Comparison of ENCODE assay signal across 18 cellular contexts in genomic region chr13:98234348-98234747, GRCh38. TPM values are rescaled to one million over a fixed set of nuclear protein-coding genes. Genes with fewer than 3 reads are reported as not detected.
DNase-seq lines count a peak whose midpoint lies in the region; ATAC-seq and TF ChIP-seq lines count a peak whose summit lies in the region.
"Had no signal": no experiment of that assay in that cellular context is flagged by ENCODE, and none has a peak within 500 bp of the region (broad histone marks: within the 10 kb centered on the region; RNA-seq: fewer than 3 reads in every experiment).

No MANE protein-coding gene starts in this region.

- H3K36me3 ChIP-seq in BLaER1 treated with 17β-estradiol and CSF1 and Interleukin-3, amounts not matched to agents 10 nM and 100 nM: peaks cover 10 to 36% (median 19%) of the 10 kb centered on the region in 11 experiments; a peak in 21 of 22 replicates

- H3K4me3 Mint-ChIP-seq in chondrocyte (ENCODE audit: unreplicated experiment) (no peak overlapping the region), mesothelial cell of epicardium (no peak overlapping the region), glutamatergic neuron (ENCODE audit: unreplicated experiment) (no peak overlapping the region)
- H3K4me3 Mint-ChIP-seq: B cell; CD4-positive, alpha-beta T cell; HFFc6; IgD-negative memory B cell had no signal

- H3K27ac ChIP-seq in BLaER1 treated with 17β-estradiol and CSF1 and Interleukin-3, amounts not matched to agents 10 nM and 100 nM: peak overlapping the region in 1 of 11 experiments; percentile 17; a peak in 2 of 22 replicates
- H3K27ac ChIP-seq: C4-2B, HL-60 had no signal

- H3K27me3 Mint-ChIP-seq in chondrocyte (ENCODE audit: low read depth): no peaks in the 10 kb centered on the region
- no peaks in the 10 kb centered on the region for H3K27me3 Mint-ChIP-seq in mesothelial cell of epicardium (ENCODE audit: low read depth)
- peaks cover 5% of the 10 kb centered on the region for H3K27me3 Mint-ChIP-seq in glutamatergic neuron (ENCODE audit: unreplicated experiment)

- H3K4me1 Mint-ChIP-seq in chondrocyte (ENCODE audit: low read depth) (peaks cover 89% of the 10 kb centered on the region), mesothelial cell of epicardium (peaks cover 56% of the 10 kb centered on the region), glutamatergic neuron (ENCODE audit: low read depth, unreplicated experiment) (peaks cover 22% of the 10 kb centered on the region)
- H3K4me1 Mint-ChIP-seq: B cell had no signal

- H3K9ac ChIP-seq in BLaER1 treated with 17β-estradiol and CSF1 and Interleukin-3, amounts not matched to agents 10 nM and 100 nM: no peak overlapping the region

- H3K27ac Mint-ChIP-seq in chondrocyte (ENCODE audit: unreplicated experiment) (peak overlapping the region; percentile 91), mesothelial cell of epicardium (peak overlapping the region; percentile 77), glutamatergic neuron (ENCODE audit: unreplicated experiment) (no peak overlapping the region)
- H3K27ac Mint-ChIP-seq: B cell; CD4-positive, alpha-beta T cell; IgD-negative memory B cell had no signal

- H3K36me3 Mint-ChIP-seq in chondrocyte (ENCODE audit: low read depth): peaks cover 2% of the 10 kb centered on the region
- H3K36me3 Mint-ChIP-seq in mesothelial cell of epicardium: peaks cover 18% of the 10 kb centered on the region
- peaks cover 8% of the 10 kb centered on the region for H3K36me3 Mint-ChIP-seq in glutamatergic neuron (ENCODE audit: unreplicated experiment)
- H3K36me3 Mint-ChIP-seq: IgD-negative memory B cell had no signal

- no peaks in the 10 kb centered on the region for H3K9me3 Mint-ChIP-seq in chondrocyte (ENCODE audit: low read depth)
- peaks cover 9% of the 10 kb centered on the region for H3K9me3 Mint-ChIP-seq in mesothelial cell of epicardium
- H3K9me3 Mint-ChIP-seq in glutamatergic neuron (ENCODE audit: unreplicated experiment): peaks cover 4% of the 10 kb centered on the region
- H3K9me3 Mint-ChIP-seq: CD4-positive, alpha-beta T cell; HFFc6 had no signal

- peak overlapping the region; percentile 27 to 79 (median 71); a peak in 18 of 22 replicates for H3K4me2 ChIP-seq in BLaER1 treated with 17β-estradiol and CSF1 and Interleukin-3, amounts not matched to agents 10 nM and 100 nM

- H3K4me1 ChIP-seq in BLaER1 treated with 17β-estradiol and CSF1 and Interleukin-3, amounts not matched to agents 10 nM and 100 nM: peaks cover 43 to 60% (median 58%) of the 10 kb centered on the region in 10 experiments

- no peak overlapping the region for H3K4me3 ChIP-seq in BLaER1 treated with 17β-estradiol and CSF1 and Interleukin-3, amounts not matched to agents 10 nM and 100 nM

- no peak for ATAC-seq in GM18861 (IDR thresholded peaks at IDR 0.05; ENCODE audit: unreplicated experiment)
- ATAC-seq: HCT116 had no signal

- no peaks in the 10 kb centered on the region for H3K27me3 ChIP-seq in BLaER1 treated with 17β-estradiol and CSF1 and Interleukin-3, amounts not matched to agents 10 nM and 100 nM

- H4K20me1 ChIP-seq in BLaER1 treated with 17β-estradiol and CSF1 and Interleukin-3, amounts not matched to agents 10 nM and 100 nM: peaks cover 0 to 33% (median 0%) of the 10 kb centered on the region in 11 experiments; a peak in 2 of 22 replicates

- H3K9me3 ChIP-seq in BLaER1 treated with 17β-estradiol and CSF1 and Interleukin-3, amounts not matched to agents 10 nM and 100 nM (replicated peaks in 1 of 11): peaks cover 22 to 36% (median 25%) of the 10 kb centered on the region in 11 experiments
- H3K9me3 ChIP-seq: Caco-2 had no signal

- no peak for TF ChIP-seq CTCF in chondrocyte (IDR thresholded peaks at IDR 0.05)
- TF ChIP-seq CTCF in mesothelial cell of epicardium (IDR thresholded peaks at IDR 0.05; ENCODE audit: unreplicated experiment): no peak
- TF ChIP-seq CTCF in glutamatergic neuron (IDR thresholded peaks at IDR 0.05; ENCODE audit: partially characterized antibody, unreplicated experiment): no peak

- DNase-seq in chondrocyte (ENCODE audit: low spot score) (no peak), mesothelial cell of epicardium (ENCODE audit: low spot score in 2 of 2, unreplicated experiment in 2 of 2) (no peak), glutamatergic neuron (no peak)
- DNase-seq in activated CD4-positive, alpha-beta T cell treated with anti-CD3 and anti-CD28 coated beads for 48 hours: no peak
- DNase-seq: Caco-2; CD4-positive, alpha-beta T cell; GOT3; H7; HFFc6 had no signal

RNA-seq across cellular contexts. Expression of gene RNF113B, which starts 57.3 kb away (rescaled TPM):
- total RNA-seq in chondrocyte: not detected in 3 replicates
- not detected in 3 replicates for total RNA-seq in mesothelial cell of epicardium
- not detected for total RNA-seq in glutamatergic neuron (ENCODE audit: unreplicated experiment)
- total RNA-seq: A172; B cell; Caco-2; CD4-positive, alpha-beta T cell; H7; HFFc6; HT1080 had no signal
